Comparison of ENCODE assay signal across 24 cellular contexts in the genomic region with DNA sequence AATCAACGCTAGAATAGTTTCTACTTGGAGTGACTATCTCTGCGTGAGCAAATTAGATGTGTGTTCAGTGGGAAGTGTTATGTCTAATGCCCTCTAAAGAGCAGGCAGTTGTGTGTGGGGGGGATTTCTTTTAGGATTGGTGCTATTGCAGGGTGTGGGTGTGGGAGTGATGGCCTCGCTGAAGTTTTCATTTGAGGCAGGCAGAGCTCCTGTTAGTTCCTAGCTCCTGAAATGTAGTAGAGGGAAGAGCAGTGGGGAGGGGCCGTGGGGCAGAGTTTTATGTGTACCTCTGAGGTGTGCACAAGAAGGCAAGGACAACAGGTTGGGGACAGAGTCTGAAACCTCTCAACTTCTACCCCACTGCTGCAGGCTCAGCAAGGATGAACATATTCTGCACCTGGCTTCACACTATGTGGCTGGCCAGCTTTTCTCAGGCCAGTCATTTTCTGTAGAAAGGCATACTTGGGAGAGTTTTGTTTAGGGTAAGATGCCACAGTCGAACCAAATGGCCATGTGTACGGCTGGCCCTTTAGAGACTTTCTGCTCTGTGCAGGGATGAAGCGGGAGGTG.
DNase-seq lines count a peak whose midpoint lies in the region; ATAC-seq and TF ChIP-seq lines count a peak whose summit lies in the region.
"Had no signal": no experiment of that assay in that cellular context is flagged by ENCODE, and none has a peak within 500 bp of the region (broad histone marks: within the 10 kb centered on the region; RNA-seq: fewer than 3 reads in every experiment).

No MANE protein-coding gene starts in this region.

- no peak overlapping the region for H3K4me3 ChIP-seq in A673 (ENCODE audit: low read depth, low read length, poor library complexity, severe bottlenecking)
- H3K4me3 ChIP-seq in HEK293 (ENCODE audit: low read depth, low read length): no peak overlapping the region
- H3K4me3 ChIP-seq in psoas muscle: no peak overlapping the region
- H3K4me3 ChIP-seq: GM12878, ovary, sigmoid colon, tibial artery had no signal

- TF ChIP-seq POLR2A in erythroblast (IDR thresholded peaks at IDR 0.05; ENCODE audit: low read length): no peak

- H3K9me3 Mint-ChIP-seq in mesothelial cell of epicardium: peaks cover 9% of the 10 kb centered on the region

- DNase-seq in A673 (ENCODE audit: low spot score) (no peak), SW480 (ENCODE audit: low spot score) (peak; percentile 37), mesothelial cell of epicardium (ENCODE audit: low spot score in 2 of 2, unreplicated experiment in 2 of 2) (no peak), posterior vena cava (ENCODE audit: low spot score) (no peak), erythroblast (lab: John Stamatoyannopoulos, UW) (no peak), psoas muscle (no peak)
- DNase-seq: activated CD4-positive, alpha-beta T cell treated with anti-CD3 and anti-CD28 coated beads, Interleukin-2, amount 10 ng/mL, durations not matched to agents 24 days and 14 days; activated CD8-positive, alpha-beta memory T cell treated with anti-CD3 and anti-CD28 coated beads, Interleukin-2, amount 50 U/mL, for 4 hours; activated effector memory CD4-positive, alpha-beta T cell treated with anti-CD3 and anti-CD28 coated beads, Interleukin-2, amount 50 U/mL, for 16 hours; CD4-positive, alpha-beta memory T cell; islet precursor cell; naive thymus-derived CD4-positive, alpha-beta T cell; NCI-H2029; NCI-H446 treated with DMSO at 0.1 percent for 48 hours; ovary; sigmoid colon; tibial artery had no signal

- no peak overlapping the region for H3K4me3 Mint-ChIP-seq in mesothelial cell of epicardium
- H3K4me3 Mint-ChIP-seq: activated CD4-positive, alpha-beta T cell treated with anti-CD3 and anti-CD28 coated beads, Interleukin-2, amount 10 ng/mL, durations not matched to agents 24 days and 14 days; CD4-positive, alpha-beta memory T cell; dendritic cell treated with granulocyte-macrophage colony-stimulating factor and Interleukin-4, amounts not matched to agents 40 ng/mL and 50 ng/mL, for 4 days; IgD-negative memory B cell; naive thymus-derived CD4-positive, alpha-beta T cell; stimulated activated effector memory CD8-positive, alpha-beta T cell treated with anti-CD3 and anti-CD28 coated beads, Interleukin-12 subunit alpha, Interleukin-12 subunit beta, amount 100 ng/mL, for 72 hours had no signal

- no peak for TF ChIP-seq CTCF in A673 (conservative IDR thresholded peaks at IDR 0.05; ENCODE audit: low read depth, low read length)
- TF ChIP-seq CTCF in HEK293 (tag by site-specific recombination; IDR thresholded peaks at IDR 0.05): no peak
- no peak for TF ChIP-seq CTCF in mesothelial cell of epicardium (IDR thresholded peaks at IDR 0.05; ENCODE audit: unreplicated experiment)
- no peak for TF ChIP-seq CTCF in psoas muscle (IDR thresholded peaks at IDR 0.05)

- intact Hi-C loops in A673 (cut with micrococcal nuclease; ENCODE audit: unreplicated experiment): loop anchor here (10.0 kb wide), 1 partner anchor 172 kb away; no protein-coding TSS in a partner anchor
- intact Hi-C loops in posterior vena cava (cut with DNase I): no loop called here
- intact Hi-C loops in psoas muscle (cut with DNase I): no loop called here

- POLR2A ChIA-PET in A673 (lab: Charles Lee; ENCODE audit: low non-redundant PET): no interaction called here
- POLR2A ChIA-PET in HEK293 (lab: Yijun Ruan, JAX): no interaction called here

- H3K36me3 Mint-ChIP-seq in mesothelial cell of epicardium: no peaks in the 10 kb centered on the region
- H3K36me3 Mint-ChIP-seq: IgD-negative memory B cell; stimulated activated effector memory CD8-positive, alpha-beta T cell treated with anti-CD3 and anti-CD28 coated beads, Interleukin-12 subunit alpha, Interleukin-12 subunit beta, amount 100 ng/mL, for 72 hours had no signal

- H3K9me3 ChIP-seq in A673 (ENCODE audit: low read depth, low read length, poor library complexity, severe bottlenecking): no peaks in the 10 kb centered on the region
- H3K9me3 ChIP-seq in HEK293 (ENCODE audit: control insufficient read depth, insufficient read depth, low read depth, low read length): no peaks in the 10 kb centered on the region
- no peaks in the 10 kb centered on the region for H3K9me3 ChIP-seq in psoas muscle
- H3K9me3 ChIP-seq: ovary, sigmoid colon, tibial artery had no signal

- CTCF ChIA-PET in A673 (lab: Charles Lee) (no interaction called here), HEK293 (lab: Yijun Ruan, JAX) (interaction anchor here (0.6 to 0.7 kb wide), 2 partner anchors 610 to 976 kb away, joined by 3 read pairs; no protein-coding TSS in a partner anchor)

- H3K4me1 Mint-ChIP-seq in mesothelial cell of epicardium: peaks cover 59% of the 10 kb centered on the region

- H3K36me3 ChIP-seq in A673 (ENCODE audit: insufficient read depth, low read length, poor library complexity, severe bottlenecking) (no peaks in the 10 kb centered on the region), HEK293 (ENCODE audit: control insufficient read depth in 2 of 2, insufficient read depth in 1 of 2, low read length in 2 of 2) (no peaks in the 10 kb centered on the region), psoas muscle (ENCODE audit: insufficient read depth in 1 of 2, low read depth in 1 of 2) (no peaks in the 10 kb centered on the region)
- H3K36me3 ChIP-seq: ovary, sigmoid colon, tibial artery had no signal

- no peaks in the 10 kb centered on the region for H3K27me3 ChIP-seq in A673 (replicated peaks; ENCODE audit: insufficient read depth, low read depth, low read length, poor library complexity)
- no peaks in the 10 kb centered on the region for H3K27me3 ChIP-seq in psoas muscle (ENCODE audit: insufficient read depth in 3 of 3, low read length in 2 of 3)
- H3K27me3 ChIP-seq: ovary, sigmoid colon, tibial artery had no signal

- BruUV-seq in A673 (replicated peaks; lab: Mats Ljungman, UMichigan): no TSS peak

- H3K4me1 ChIP-seq in A673 (ENCODE audit: insufficient read depth, low read length, poor library complexity, severe bottlenecking): peaks cover 31% of the 10 kb centered on the region
- peaks cover 12% of the 10 kb centered on the region for H3K4me1 ChIP-seq in HEK293 (ENCODE audit: control insufficient read depth, insufficient read depth, low read length)
- peaks cover 6% of the 10 kb centered on the region for H3K4me1 ChIP-seq in psoas muscle

- WGBS in psoas muscle, 3 donors: 70 to 84% (median 75%) methylated on average over 7 of the region's 7 CpGs

- peak overlapping the region; percentile 81 for H3K27ac Mint-ChIP-seq in mesothelial cell of epicardium
- H3K27ac Mint-ChIP-seq: activated CD4-positive, alpha-beta T cell treated with anti-CD3 and anti-CD28 coated beads, Interleukin-2, amount 10 ng/mL, durations not matched to agents 24 days and 14 days; dendritic cell treated with granulocyte-macrophage colony-stimulating factor and Interleukin-4, amounts not matched to agents 40 ng/mL and 50 ng/mL, for 4 days; IgD-negative memory B cell; stimulated activated effector memory CD8-positive, alpha-beta T cell treated with anti-CD3 and anti-CD28 coated beads, Interleukin-12 subunit alpha, Interleukin-12 subunit beta, amount 100 ng/mL, for 72 hours had no signal

- H3K27ac ChIP-seq in A673 (ENCODE audit: low read depth, low read length, poor library complexity, severe bottlenecking) (peak overlapping the region; percentile 53), HEK293 (ENCODE audit: extremely low read depth, low read depth, low read length) (no peak overlapping the region), psoas muscle (no peak overlapping the region)
- H3K27ac ChIP-seq: ovary, RWPE1, sigmoid colon, tibial artery had no signal

- ATAC-seq in HG02973 (IDR thresholded peaks at IDR 0.05; ENCODE audit: unreplicated experiment): no peak
- no peak for ATAC-seq in psoas muscle
- ATAC-seq: GM12878; naive thymus-derived CD4-positive, alpha-beta T cell; stimulated activated effector memory CD8-positive, alpha-beta T cell treated with anti-CD3 and anti-CD28 coated beads, Interleukin-12 subunit alpha, Interleukin-12 subunit beta, amount 100 ng/mL, for 72 hours had no signal

- no peaks in the 10 kb centered on the region for H3K27me3 Mint-ChIP-seq in mesothelial cell of epicardium (ENCODE audit: low read depth)
- H3K27me3 Mint-ChIP-seq: activated CD4-positive, alpha-beta T cell treated with anti-CD3 and anti-CD28 coated beads, Interleukin-2, amount 10 ng/mL, durations not matched to agents 24 days and 14 days; CD4-positive, alpha-beta memory T cell; dendritic cell treated with granulocyte-macrophage colony-stimulating factor and Interleukin-4, amounts not matched to agents 40 ng/mL and 50 ng/mL, for 4 days; naive thymus-derived CD4-positive, alpha-beta T cell had no signal

TF ChIP-seq in HEK293, 187 proteins besides CTCF, POLR2A, EP300 and RAD21 (continues in another document):
- TF ChIP-seq ZFHX2 (tag by site-specific recombination; conservative IDR thresholded peaks at IDR 0.05) (peak; percentile 59), EGR2 (tag by site-specific recombination; IDR thresholded peaks at IDR 0.05; ENCODE audit: low read depth) (peak; percentile 62)
